Comparison of ENCODE assay signal across 30 cellular contexts in the genomic region with DNA sequence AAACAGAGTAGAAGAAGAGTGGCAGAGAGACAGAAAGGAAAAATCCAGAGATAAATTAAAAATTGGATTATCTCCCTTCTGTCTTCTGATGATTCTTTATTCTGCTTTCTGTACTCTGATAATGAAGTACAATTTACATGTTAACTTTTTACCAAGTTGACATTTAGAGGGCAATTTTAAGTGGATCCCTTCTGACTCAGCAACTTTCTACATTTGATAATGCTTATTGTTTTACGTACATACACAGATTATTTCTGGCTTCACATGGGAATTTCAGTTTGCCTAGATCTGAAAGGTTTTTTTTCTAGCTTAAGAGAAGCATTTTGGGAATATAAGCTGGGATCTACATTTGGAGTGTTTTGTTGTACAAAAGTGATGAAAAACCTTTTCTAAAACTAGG.
"Had no signal": no experiment of that assay in that cellular context is flagged by ENCODE, and none has a peak within 500 bp of the region (broad histone marks: within the 10 kb centered on the region; RNA-seq: fewer than 3 reads in every experiment).

No MANE protein-coding gene starts in this region.

- H3K36me3 ChIP-seq: ascending aorta, breast epithelium, cardiac muscle cell, colonic mucosa, esophagus squamous epithelium, gastroesophageal sphincter, heart right ventricle had no signal

- H3K4me1 ChIP-seq: ascending aorta, breast epithelium, colonic mucosa, esophagus squamous epithelium, gastroesophageal sphincter, heart right ventricle had no signal

- ATAC-seq: activated CD4-positive, alpha-beta T cell treated with anti-CD3 and anti-CD28 coated beads for 36 hours; activated naive CD4-positive, alpha-beta T cell treated with anti-CD3 and anti-CD28 coated beads, Interleukin-2, amount 50 U/mL, for 72 hours; activated T-cell treated with anti-CD3 and anti-CD28 coated beads, Interleukin-2, amount 50 U/mL, for 72 hours; gastroesophageal sphincter; heart right ventricle had no signal

- H3K4me3 ChIP-seq: ascending aorta, breast epithelium, cardiac muscle cell, colonic mucosa, esophagus squamous epithelium, gastroesophageal sphincter, heart right ventricle had no signal

- H3K27ac ChIP-seq: ascending aorta, breast epithelium, cardiac muscle cell, colonic mucosa, epithelial cell of prostate, esophagus squamous epithelium, gastroesophageal sphincter, heart right ventricle had no signal

- DNase-seq: activated CD4-positive, alpha-beta memory T cell treated with anti-CD3 and anti-CD28 coated beads, Interleukin-2, amount 10 ng/mL, durations not matched to agents 7 days and 5 days; activated CD4-positive, alpha-beta T cell treated with anti-CD3 and anti-CD28 coated beads for 36 hours; activated CD4-positive, alpha-beta T cell treated with anti-CD3 and anti-CD28 coated beads, Interleukin-2, amount 10 ng/mL, durations not matched to agents 24 days and 14 days; activated CD4-positive, alpha-beta T cell treated with anti-CD3 and anti-CD28 coated beads, Interleukin-2, amount 50 U/mL, for 4 hours; activated CD4-positive, CD25-positive, alpha-beta regulatory T cell; activated CD4-positive, CD25-positive, alpha-beta regulatory T cell treated with anti-CD3 and anti-CD28 coated beads, Interleukin-2, amount 50 U/mL, for 72 hours; activated CD8-positive, alpha-beta memory T cell treated with anti-CD3 and anti-CD28 coated beads, Interleukin-2, amount 50 U/mL, for 48 hours; activated gamma-delta T cell; activated naive CD4-positive, alpha-beta T cell; activated naive CD4-positive, alpha-beta T cell treated with anti-CD3 and anti-CD28 coated beads, Interleukin-2, amount 10 ng/mL, durations not matched to agents 7 days and 5 days; activated naive CD8-positive, alpha-beta T cell treated with anti-CD3 and anti-CD28 coated beads, Interleukin-2, amount 10 ng/mL, durations not matched to agents 7 days and 5 days; activated T-cell treated with anti-CD3 and anti-CD28 coated beads for 4 hours; activated T-cell treated with anti-CD3 and anti-CD28 coated beads, Interleukin-2, amount 50 U/mL, for 24 hours; activated T-cell treated with anti-CD3 and anti-CD28 coated beads, Interleukin-2, amount 50 U/mL, for 72 hours; central memory CD4-positive, alpha-beta T cell; cerebellar nuclear complex; colonic mucosa; effector CD8-positive, alpha-beta T cell; esophagus squamous epithelium; foreskin melanocyte; heart right ventricle; T-helper 2 cell had no signal

- H3K9me3 ChIP-seq: ascending aorta, breast epithelium, colonic mucosa, esophagus squamous epithelium, gastroesophageal sphincter, heart right ventricle had no signal

- FAIRE-seq: endometrium, endothelial cell of umbilical vein had no signal

- H3K27me3 ChIP-seq: ascending aorta, breast epithelium, cardiac muscle cell, colonic mucosa, esophagus squamous epithelium, gastroesophageal sphincter, heart right ventricle had no signal
